21 cellular contexts compared by ENCODE assay signal in genomic region chr7:391961-392524, GRCh38.
DNase-seq lines count a peak whose midpoint lies in the region; ATAC-seq and TF ChIP-seq lines count a peak whose summit lies in the region.
"Had no signal": no experiment of that assay in that cellular context is flagged by ENCODE, and none has a peak within 500 bp of the region (broad histone marks: within the 10 kb centered on the region; RNA-seq: fewer than 3 reads in every experiment).

No MANE protein-coding gene starts in this region.

- TF ChIP-seq EP300 in upper lobe of left lung (IDR thresholded peaks at IDR 0.05) = no peak

- peaks cover 15% of the 10 kb centered on the region for H3K36me3 Mint-ChIP-seq in natural killer cell
- H3K36me3 Mint-ChIP-seq in activated naive CD8-positive, alpha-beta T cell treated with anti-CD3 and anti-CD28 coated beads for 36 hours = peaks cover 6% of the 10 kb centered on the region
- H3K36me3 Mint-ChIP-seq: CD14-positive monocyte had no signal

- H3K27ac ChIP-seq in heart right ventricle (no peak overlapping the region), dorsolateral prefrontal cortex (no peak overlapping the region), upper lobe of left lung (no peak overlapping the region)
- H3K27ac ChIP-seq: parathyroid adenoma, SJSA1 had no signal

- no peak for TF ChIP-seq CTCF in heart right ventricle (IDR thresholded peaks at IDR 0.05)
- TF ChIP-seq CTCF in dorsolateral prefrontal cortex (IDR thresholded peaks at IDR 0.05 in 54 of 56, conservative IDR thresholded peaks at IDR 0.05 in 2 of 56; ENCODE audit: low read depth in 1 of 56, partially characterized antibody in 56 of 56) = no peak
- TF ChIP-seq CTCF in natural killer cell (IDR thresholded peaks at IDR 0.05) = no peak
- no peak for TF ChIP-seq CTCF in upper lobe of left lung (IDR thresholded peaks at IDR 0.05)

- no peak for TF ChIP-seq POLR2A in upper lobe of left lung (IDR thresholded peaks at IDR 0.05)

- 91% methylated on average over 25 of the region's 25 CpGs for WGBS in heart right ventricle, 2 donors
- WGBS in upper lobe of left lung, 2 donors = 95 to 96% methylated on average over 14 to 25 of the region's 25 CpGs

- H3K4me3 Mint-ChIP-seq in natural killer cell = no peak overlapping the region
- H3K4me3 Mint-ChIP-seq in activated naive CD8-positive, alpha-beta T cell treated with anti-CD3 and anti-CD28 coated beads for 36 hours = no peak overlapping the region
- H3K4me3 Mint-ChIP-seq: CD14-positive monocyte; dendritic cell treated with granulocyte-macrophage colony-stimulating factor and Interleukin-4, amounts not matched to agents 40 ng/mL and 50 ng/mL, for 4 days; naive thymus-derived CD4-positive, alpha-beta T cell; T-helper 1 cell treated with Interleukin-12 subunit alpha and Interleukin-12 subunit beta and Interleukin-4 antibody, amounts not matched to agents 30 μg/mL and 1 μg/mL, for 36 hours had no signal

- H3K9me3 Mint-ChIP-seq in natural killer cell = peaks cover 4 to 10% of the 10 kb centered on the region in 2 donors
- peaks cover 23% of the 10 kb centered on the region for H3K9me3 Mint-ChIP-seq in activated naive CD8-positive, alpha-beta T cell treated with anti-CD3 and anti-CD28 coated beads for 36 hours

- ATAC-seq in heart right ventricle (no peak), natural killer cell (no peak), upper lobe of left lung (ENCODE audit: low FRiP score in 2 of 2) (no peak), HG03460 (IDR thresholded peaks at IDR 0.05; ENCODE audit: unreplicated experiment) (no peak), GM21515 (IDR thresholded peaks at IDR 0.05; ENCODE audit: unreplicated experiment) (no peak)
- ATAC-seq: naive thymus-derived CD4-positive, alpha-beta T cell had no signal

- no peaks in the 10 kb centered on the region for H3K36me3 ChIP-seq in heart right ventricle
- H3K36me3 ChIP-seq in upper lobe of left lung = no peaks in the 10 kb centered on the region
- H3K36me3 ChIP-seq: MG63, SJSA1 had no signal

- DNase-seq in cardiac septum (ENCODE audit: low spot score) = peak; percentile 68
- no peak for DNase-seq in heart right ventricle
- DNase-seq in dorsolateral prefrontal cortex = peak in 6 of 10 donors; percentile 7 to 26 (median 21)
- peak; percentile 2 for DNase-seq in natural killer cell
- peak; percentile 14 to 71 for DNase-seq in upper lobe of left lung
- DNase-seq in activated naive CD8-positive, alpha-beta T cell treated with anti-CD3 and anti-CD28 coated beads for 36 hours = no peak
- DNase-seq: activated CD4-positive, alpha-beta T cell treated with anti-CD3 and anti-CD28 coated beads, Interleukin-2, amount 50 U/mL, for 1 hour; DMS 273 treated with DMSO at 0.1 percent for 48 hours; hippocampal formation; mesenchymal stem cell; MG63; NCI-H1417; NCI-H446 had no signal

- H3K27me3 Mint-ChIP-seq in natural killer cell (ENCODE audit: low read depth in 2 of 2) = peaks cover 6 to 19% of the 10 kb centered on the region in 2 donors
- H3K27me3 Mint-ChIP-seq in activated naive CD8-positive, alpha-beta T cell treated with anti-CD3 and anti-CD28 coated beads for 36 hours = no peaks in the 10 kb centered on the region

- H3K27me3 ChIP-seq in heart right ventricle (peaks cover 0 to 6% (median 0%) of the 10 kb centered on the region in 7 donors), dorsolateral prefrontal cortex (no peaks in the 10 kb centered on the region), upper lobe of left lung (no peaks in the 10 kb centered on the region)
- H3K27me3 ChIP-seq: MG63, SJSA1 had no signal

- peaks cover 0 to 44% (median 19%) of the 10 kb centered on the region in 11 donors for H3K9me3 ChIP-seq in heart right ventricle
- H3K9me3 ChIP-seq in upper lobe of left lung = peaks cover 6 to 19% (median 12%) of the 10 kb centered on the region in 4 donors

- H3K4me1 ChIP-seq in heart right ventricle (peaks cover 0 to 8% (median 0%) of the 10 kb centered on the region in 9 donors), upper lobe of left lung (peaks cover 0 to 7% (median 4%) of the 10 kb centered on the region in 4 donors)
- H3K4me1 ChIP-seq: parathyroid adenoma, SJSA1 had no signal

- intact Hi-C loops in cardiac septum (cut with DNase I) = no loop called here
- intact Hi-C loops in heart right ventricle (cut with DNase I) = no loop called here
- intact Hi-C loops in dorsolateral prefrontal cortex (cut with DNase I) = no loop called here
- intact Hi-C loops in natural killer cell (cut with micrococcal nuclease) = no loop called here

- H3K4me3 ChIP-seq in heart right ventricle (no peak overlapping the region), dorsolateral prefrontal cortex (no peak overlapping the region), upper lobe of left lung (no peak overlapping the region)
- H3K4me3 ChIP-seq: MG63, SJSA1 had no signal

- H3K4me1 Mint-ChIP-seq in natural killer cell = no peaks in the 10 kb centered on the region
- H3K4me1 Mint-ChIP-seq in activated naive CD8-positive, alpha-beta T cell treated with anti-CD3 and anti-CD28 coated beads for 36 hours = peaks cover 4% of the 10 kb centered on the region
- H3K4me1 Mint-ChIP-seq: CD14-positive monocyte had no signal

- H3K27ac Mint-ChIP-seq in natural killer cell = no peak overlapping the region
- no peak overlapping the region for H3K27ac Mint-ChIP-seq in activated naive CD8-positive, alpha-beta T cell treated with anti-CD3 and anti-CD28 coated beads for 36 hours
- H3K27ac Mint-ChIP-seq: dendritic cell treated with granulocyte-macrophage colony-stimulating factor and Interleukin-4, amounts not matched to agents 40 ng/mL and 50 ng/mL, for 4 days; naive thymus-derived CD4-positive, alpha-beta T cell; T-helper 1 cell treated with Interleukin-12 subunit alpha and Interleukin-12 subunit beta and Interleukin-4 antibody, amounts not matched to agents 30 μg/mL and 1 μg/mL, for 36 hours had no signal

Comparison
In these comparisons a context has a peak if more than half of its experiments do, and no peak if none do; other contexts are left out.
1. DNase-seq: peak in cardiac septum (single experiment), dorsolateral prefrontal cortex (6 of 10), natural killer cell (single experiment) and upper lobe of left lung (2 of 2); none in heart right ventricle (0 of 2) and activated naive CD8-positive, alpha-beta T cell treated with anti-CD3 and anti-CD28 coated beads for 36 hours (single experiment).